Comparison of ENCODE assay signal across 27 cellular contexts in genomic region chr3:193998628-193999027, GRCh38.
"Had no signal": no experiment of that assay in that cellular context is flagged by ENCODE, and none has a peak within 500 bp of the region (broad histone marks: within the 10 kb centered on the region; RNA-seq: fewer than 3 reads in every experiment).

No MANE protein-coding gene starts in this region.

- H3K9me3 ChIP-seq: SJCRH30 had no signal

- H3K36me3 Mint-ChIP-seq: activated naive CD8-positive, alpha-beta T cell; brain; WTC11 had no signal

- DNase-seq: activated CD4-positive, alpha-beta T cell treated with anti-CD3 and anti-CD28 coated beads for 48 hours; activated CD4-positive, alpha-beta T cell treated with anti-CD3 and anti-CD28 coated beads, Interleukin-2, amount 50 U/mL, for 4 hours; activated CD4-positive, CD25-positive, alpha-beta regulatory T cell treated with anti-CD3 and anti-CD28 coated beads, Interleukin-2, amount 50 U/mL, for 72 hours; activated CD8-positive, alpha-beta memory T cell treated with anti-CD3 and anti-CD28 coated beads, Interleukin-2, amount 50 U/mL, for 48 hours; activated CD8-positive, alpha-beta T cell treated with anti-CD3 and anti-CD28 coated beads, Interleukin-2, amount 10 ng/mL, durations not matched to agents 7 days and 5 days; activated gamma-delta T cell; activated naive CD4-positive, alpha-beta T cell treated with anti-CD3 and anti-CD28 coated beads for 36 hours; activated T-cell treated with anti-CD3 and anti-CD28 coated beads, Interleukin-2, amount 50 U/mL, for 1 hour; amygdala; Karpas-422; NCI-H1048; NCI-H1694; NCI-H345; NCI-H526 treated with DMSO at 0.1 percent for 48 hours; NCI-H82; Right ventricle myocardium superior; SJCRH30; T-helper 9 cell had no signal

- H3K36me3 ChIP-seq: SJCRH30 had no signal

- H3K27me3 ChIP-seq: SJCRH30 had no signal

- H3K27ac Mint-ChIP-seq: activated CD8-positive, alpha-beta T cell treated with anti-CD3 and anti-CD28 coated beads, Interleukin-2, amount 10 ng/mL, durations not matched to agents 7 days and 5 days; activated naive CD4-positive, alpha-beta T cell treated with anti-CD3 and anti-CD28 coated beads for 36 hours; activated naive CD8-positive, alpha-beta T cell; activated T-helper 1 cell treated with anti-CD3 and anti-CD28 coated beads, Interleukin-12 subunit alpha, Interleukin-12 subunit beta, Interleukin-2, Interleukin-4 antibody, amounts not matched to agents 30 ng/mL and 10 ng/mL and 1 ng/mL, durations not matched to agents 14 hours and 24 hours and 36 hours; brain; T-helper 1 cell treated with Interleukin-12 subunit alpha and Interleukin-12 subunit beta and Interleukin-4 antibody, amounts not matched to agents 30 μg/mL and 1 μg/mL, for 36 hours; WTC11 had no signal

- H3K27ac ChIP-seq: RWPE1, SJCRH30 had no signal

- FAIRE-seq: astrocyte, K562 had no signal

- ATAC-seq: activated CD8-positive, alpha-beta T cell treated with anti-CD3 and anti-CD28 coated beads, Interleukin-2, amount 10 ng/mL, durations not matched to agents 7 days and 5 days; K562; SK-N-SH treated with all-trans-retinoic acid at 6 μM for 48 hours; WTC11 had no signal

- H3K4me3 ChIP-seq: K562, SJCRH30 had no signal

- H3K9me3 Mint-ChIP-seq: activated naive CD4-positive, alpha-beta T cell treated with anti-CD3 and anti-CD28 coated beads for 36 hours; activated T-helper 1 cell treated with anti-CD3 and anti-CD28 coated beads, Interleukin-12 subunit alpha, Interleukin-12 subunit beta, Interleukin-2, Interleukin-4 antibody, amounts not matched to agents 30 ng/mL and 10 ng/mL and 1 ng/mL, durations not matched to agents 14 hours and 24 hours and 36 hours; T-helper 1 cell treated with Interleukin-12 subunit alpha and Interleukin-12 subunit beta and Interleukin-4 antibody, amounts not matched to agents 30 μg/mL and 1 μg/mL, for 36 hours; WTC11 had no signal

- H3K4me3 Mint-ChIP-seq: activated CD8-positive, alpha-beta T cell treated with anti-CD3 and anti-CD28 coated beads, Interleukin-2, amount 10 ng/mL, durations not matched to agents 7 days and 5 days; activated naive CD4-positive, alpha-beta T cell treated with anti-CD3 and anti-CD28 coated beads for 36 hours; activated naive CD8-positive, alpha-beta T cell; activated T-helper 1 cell treated with anti-CD3 and anti-CD28 coated beads, Interleukin-12 subunit alpha, Interleukin-12 subunit beta, Interleukin-2, Interleukin-4 antibody, amounts not matched to agents 30 ng/mL and 10 ng/mL and 1 ng/mL, durations not matched to agents 14 hours and 24 hours and 36 hours; T-helper 1 cell treated with Interleukin-12 subunit alpha and Interleukin-12 subunit beta and Interleukin-4 antibody, amounts not matched to agents 30 μg/mL and 1 μg/mL, for 36 hours; WTC11 had no signal
